In the genomic region with DNA sequence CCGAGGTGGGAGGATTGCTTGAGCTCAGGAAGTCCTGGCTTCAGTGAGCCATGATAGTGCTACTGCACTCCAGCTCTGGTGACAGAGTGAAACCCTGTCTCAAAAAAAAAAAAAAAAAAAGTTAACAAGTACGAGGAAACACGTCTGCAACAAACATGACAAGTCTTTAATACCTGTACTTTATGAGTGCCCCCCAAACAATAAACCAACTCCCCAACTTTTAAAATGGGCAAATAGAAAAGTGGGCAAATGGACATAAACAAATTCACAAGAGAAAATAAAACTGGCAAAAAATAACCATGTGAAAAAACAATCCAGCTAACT, we compare ENCODE assay signal across 1 cellular context.
TF ChIP-seq lines count a peak whose summit lies in the region.

No MANE protein-coding gene starts in this region.

TF ChIP-seq in SK-N-SH treated with all-trans-retinoic acid at 6 μM for 48 hours, 23 proteins besides CTCF, POLR2A, EP300 and RAD21 (continued from another document):
- TF ChIP-seq TSHZ2 (CRISPR knock-in tag; IDR thresholded peaks at IDR 0.05) (no peak), PPARA (CRISPR knock-in tag; IDR thresholded peaks at IDR 0.05; ENCODE audit: borderline replicate concordance) (no peak)
